In the genomic region with DNA sequence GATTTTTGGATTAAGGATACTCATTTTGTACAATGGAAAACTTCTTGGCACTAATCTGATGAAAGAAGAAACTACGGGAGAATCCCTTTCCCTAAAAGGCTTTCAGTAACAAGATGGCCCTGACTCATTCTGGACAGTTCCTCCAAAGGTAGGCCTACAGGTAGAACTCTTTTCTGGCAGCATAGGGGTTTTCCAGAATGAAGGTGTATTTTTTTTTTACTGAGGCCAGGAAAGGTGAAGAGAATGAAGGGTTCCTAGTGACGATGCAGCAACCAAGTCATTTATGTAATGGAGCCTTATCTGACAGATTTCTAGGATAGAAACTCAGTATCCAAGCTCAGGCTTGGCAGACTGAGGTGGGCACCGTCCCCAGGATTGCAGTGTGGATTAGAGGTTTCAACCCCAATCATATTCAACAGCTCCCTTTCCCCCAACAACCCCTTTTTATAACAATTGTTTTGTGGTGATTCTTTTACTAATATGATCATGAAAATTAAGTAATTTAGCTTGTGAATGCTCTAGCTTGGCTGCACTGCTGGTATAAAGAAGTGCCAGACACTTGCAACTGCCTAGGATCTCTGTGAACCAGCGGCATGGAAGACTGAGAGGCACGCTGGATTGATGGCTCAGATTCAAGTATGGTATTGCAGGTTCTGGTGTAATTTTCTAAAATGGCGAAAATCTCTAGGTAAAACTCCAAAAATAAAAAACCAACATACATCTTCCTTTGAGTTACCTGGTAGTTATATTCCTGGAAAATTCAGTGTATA, we compare ENCODE assay signal across 8 cellular contexts. TPM values are rescaled to one million over a fixed set of nuclear protein-coding genes. Genes with fewer than 3 reads are reported as not detected.
DNase-seq lines count a peak whose midpoint lies in the region; ATAC-seq and TF ChIP-seq lines count a peak whose summit lies in the region.

No MANE protein-coding gene starts in this region.

- in situ Hi-C loops in gastrocnemius medialis (cut with MboI; ENCODE audit: low sequenced_read_pairs in 4 of 4) = loop anchor here in 3 of 4 donors (25.0 kb wide), 1 partner anchor 140 kb away; no protein-coding TSS in a partner anchor

- H3K36me3 ChIP-seq in SJCRH30 = no peaks in the 10 kb centered on the region
- no peaks in the 10 kb centered on the region for H3K36me3 ChIP-seq in esophagus (ENCODE audit: control insufficient read depth in 2 of 2, insufficient read depth in 2 of 2, low read length in 1 of 2)
- peaks cover 0 to 8% of the 10 kb centered on the region in 2 donors for H3K36me3 ChIP-seq in gastrocnemius medialis

- intact Hi-C loops in gastrocnemius medialis (cut with DNase I; ENCODE audit: low total_unique reads) = loop anchor here (2.0 to 5.0 kb wide), 4 partner anchors 65 to 935 kb away; partner anchors contain the start of genes EIF3J, SERF2 and SPG11

- no peak for ATAC-seq in gastrocnemius medialis

- 69% methylated on average over 6 of the region's 6 CpGs for WGBS in esophagus, 2 donors

- no peaks in the 10 kb centered on the region for H3K9me3 ChIP-seq in SJCRH30 (replicated peaks)
- H3K9me3 ChIP-seq in esophagus (ENCODE audit: control insufficient read depth in 2 of 2, insufficient read depth in 1 of 2, low read depth in 1 of 2, low read length in 1 of 2) = no peaks in the 10 kb centered on the region
- no peaks in the 10 kb centered on the region for H3K9me3 ChIP-seq in gastrocnemius medialis

- TF ChIP-seq CTCF in GM12865 (IDR thresholded peaks at IDR 0.05; ENCODE audit: insufficient read depth, low read depth, low read length, missing control alignments) (no peak), gastrocnemius medialis (IDR thresholded peaks at IDR 0.05 in 4 of 5, conservative IDR thresholded peaks at IDR 0.05 in 1 of 5) (no peak)

- H3K4me1 ChIP-seq in SJCRH30 = peaks cover 22% of the 10 kb centered on the region
- no peaks in the 10 kb centered on the region for H3K4me1 ChIP-seq in esophagus (ENCODE audit: control insufficient read depth in 2 of 2, insufficient read depth in 2 of 2, low read length in 1 of 2)
- H3K4me1 ChIP-seq in gastrocnemius medialis = peaks cover 16 to 24% of the 10 kb centered on the region in 2 donors

- no peak for TF ChIP-seq POLR2A in gastrocnemius medialis (IDR thresholded peaks at IDR 0.05)

- H3K27me3 ChIP-seq in SJCRH30 = no peaks in the 10 kb centered on the region
- H3K27me3 ChIP-seq in esophagus (ENCODE audit: control insufficient read depth in 1 of 2, insufficient read depth in 2 of 2, low read length in 2 of 2) = no peaks in the 10 kb centered on the region
- H3K27me3 ChIP-seq in gastrocnemius medialis = no peaks in the 10 kb centered on the region

- peak; percentile 68 for DNase-seq in GM12865 (ENCODE audit: low read depth)
- no peak for DNase-seq in SJCRH30
- DNase-seq in gastrocnemius medialis = no peak
- DNase-seq in glomerular visceral epithelial cell (ENCODE audit: extremely low spot score) = no peak
- no peak for DNase-seq in amygdala (lab: John Stamatoyannopoulos, UW)
- DNase-seq in amniotic stem cell (lab: John Stamatoyannopoulos, UW) = no peak
- no peak for DNase-seq in NOMO-1 treated with DMSO at 0.1 percent for 48 hours (lab: John Stamatoyannopoulos, UW; ENCODE audit: unreplicated experiment)

- H3K4me3 ChIP-seq in GM12865 (ENCODE audit: low read depth, low read length) (peak overlapping the region; percentile 60), SJCRH30 (peak overlapping the region; percentile 73), esophagus (ENCODE audit: low read depth in 1 of 2, low read length in 2 of 2) (no peak overlapping the region), gastrocnemius medialis (peak overlapping the region in 1 of 4 donors; percentile 88)

- H3K27ac ChIP-seq in SJCRH30 = peak overlapping the region; percentile 67
- peak overlapping the region; percentile 93 to 99 for H3K27ac ChIP-seq in esophagus (ENCODE audit: low read depth in 2 of 2, low read length in 1 of 2)
- peak overlapping the region; percentile 87 to 100 (median 96) for H3K27ac ChIP-seq in gastrocnemius medialis

RNA-seq across cellular contexts. Expression of gene TRIM69, which starts 8.7 kb away (rescaled TPM):
- total RNA-seq in SJCRH30 (2014; rRNA removed; shearing (Covaris generic)) = 13.9 and 15.7 TPM in 2 replicates
- 10 to 100 TPM in 1 of 2 donors, 1 to 10 TPM in 1; 9.4 to 11.1 TPM for polyA plus RNA-seq in esophagus
- 10 to 100 TPM; 13.5 to 20.8 (median 17.6) TPM for total RNA-seq in gastrocnemius medialis

RNA-seq across cellular contexts. Expression of gene B2M, which starts 16.3 kb away (rescaled TPM):
- total RNA-seq in SJCRH30 (2014; rRNA removed; shearing (Covaris generic)) = 729 and 792 TPM in 2 replicates
- polyA plus RNA-seq in esophagus = 1,000 to 10,000 TPM in 1 of 2 donors, 100 to 1,000 TPM in 1; 499 to 1,202 TPM
- total RNA-seq in gastrocnemius medialis = 1,000 to 10,000 TPM in 2 of 4 donors, 100 to 1,000 TPM in 2; 787 to 1,106 (median 928) TPM

RNA-seq across cellular contexts. Expression of gene PATL2, which starts 16.5 kb away (rescaled TPM):
- total RNA-seq in SJCRH30 (2014; rRNA removed; shearing (Covaris generic)) = 0.20 TPM in 1 of 2 replicates, not detected in the other
- under 1 TPM; 0.33 to 0.84 TPM for polyA plus RNA-seq in esophagus
- total RNA-seq in gastrocnemius medialis = under 1 TPM in 1 of 4 donors, not detected in 3; 0.13 TPM

Comparison
In these comparisons a context has a peak if more than half of its experiments do, and no peak if none do; other contexts are left out.
1. H3K4me3 ChIP-seq: peak in GM12865 (single experiment) and SJCRH30 (single experiment); none in esophagus (0 of 2).
2. Peak in every context shown above with its lines, with median percentiles within 50 percentile points of each other: H3K27ac ChIP-seq.